2 cellular contexts compared by ENCODE assay signal in the genomic region with DNA sequence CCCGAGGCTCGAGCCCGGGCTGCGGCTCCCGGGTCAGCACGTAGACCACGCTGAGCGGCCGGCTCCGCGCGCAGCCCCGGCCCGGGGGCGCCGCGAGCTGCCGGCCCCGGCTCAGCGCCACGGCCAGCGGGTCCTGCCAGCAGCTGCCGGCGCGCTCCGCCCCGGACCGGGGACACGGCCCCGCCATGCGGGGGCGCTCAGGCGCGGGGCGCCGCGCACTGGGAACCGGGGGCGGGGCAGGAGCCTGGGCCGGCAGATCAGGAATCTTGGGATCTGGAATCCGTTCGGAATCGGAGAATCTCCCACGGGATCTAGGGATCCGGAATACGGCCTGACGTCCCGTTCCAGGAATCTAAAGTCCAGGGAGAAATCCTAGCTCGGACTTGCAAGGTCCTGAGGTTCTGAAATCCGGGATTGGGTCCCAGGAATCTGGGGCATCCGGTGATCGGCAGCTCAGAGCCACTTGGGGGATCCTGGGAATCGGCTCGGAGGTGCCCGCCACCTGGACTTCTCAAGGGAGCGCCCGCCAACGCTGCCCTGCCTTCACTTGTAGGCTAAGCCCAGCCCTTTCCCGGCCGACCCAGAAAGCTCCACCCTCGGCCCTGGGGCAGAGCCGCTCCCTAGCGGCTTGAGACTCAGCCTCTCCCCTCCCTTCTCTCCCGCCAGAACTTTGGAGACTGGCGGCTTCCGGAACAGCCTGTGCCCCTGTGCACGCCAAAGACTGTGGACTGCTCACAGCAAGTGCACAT.
TF ChIP-seq lines count a peak whose summit lies in the region.

A gene with protein sequence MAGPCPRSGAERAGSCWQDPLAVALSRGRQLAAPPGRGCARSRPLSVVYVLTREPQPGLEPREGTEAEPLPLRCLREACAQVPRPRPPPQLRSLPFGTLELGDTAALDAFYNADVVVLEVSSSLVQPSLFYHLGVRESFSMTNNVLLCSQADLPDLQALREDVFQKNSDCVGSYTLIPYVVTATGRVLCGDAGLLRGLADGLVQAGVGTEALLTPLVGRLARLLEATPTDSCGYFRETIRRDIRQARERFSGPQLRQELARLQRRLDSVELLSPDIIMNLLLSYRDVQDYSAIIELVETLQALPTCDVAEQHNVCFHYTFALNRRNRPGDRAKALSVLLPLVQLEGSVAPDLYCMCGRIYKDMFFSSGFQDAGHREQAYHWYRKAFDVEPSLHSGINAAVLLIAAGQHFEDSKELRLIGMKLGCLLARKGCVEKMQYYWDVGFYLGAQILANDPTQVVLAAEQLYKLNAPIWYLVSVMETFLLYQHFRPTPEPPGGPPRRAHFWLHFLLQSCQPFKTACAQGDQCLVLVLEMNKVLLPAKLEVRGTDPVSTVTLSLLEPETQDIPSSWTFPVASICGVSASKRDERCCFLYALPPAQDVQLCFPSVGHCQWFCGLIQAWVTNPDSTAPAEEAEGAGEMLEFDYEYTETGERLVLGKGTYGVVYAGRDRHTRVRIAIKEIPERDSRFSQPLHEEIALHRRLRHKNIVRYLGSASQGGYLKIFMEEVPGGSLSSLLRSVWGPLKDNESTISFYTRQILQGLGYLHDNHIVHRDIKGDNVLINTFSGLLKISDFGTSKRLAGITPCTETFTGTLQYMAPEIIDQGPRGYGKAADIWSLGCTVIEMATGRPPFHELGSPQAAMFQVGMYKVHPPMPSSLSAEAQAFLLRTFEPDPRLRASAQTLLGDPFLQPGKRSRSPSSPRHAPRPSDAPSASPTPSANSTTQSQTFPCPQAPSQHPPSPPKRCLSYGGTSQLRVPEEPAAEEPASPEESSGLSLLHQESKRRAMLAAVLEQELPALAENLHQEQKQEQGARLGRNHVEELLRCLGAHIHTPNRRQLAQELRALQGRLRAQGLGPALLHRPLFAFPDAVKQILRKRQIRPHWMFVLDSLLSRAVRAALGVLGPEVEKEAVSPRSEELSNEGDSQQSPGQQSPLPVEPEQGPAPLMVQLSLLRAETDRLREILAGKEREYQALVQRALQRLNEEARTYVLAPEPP (N-terminal part only) (minus strand): TSS at position 551 of the 749 bp plus-strand sequence. CDS start 364 bp downstream, at position 187.

TF ChIP-seq in HEK293, 187 proteins besides CTCF, POLR2A, EP300 and RAD21 (continued from another document and continues in another):
- no peak for TF ChIP-seq TSHZ1 (tag by site-specific recombination; IDR thresholded peaks at IDR 0.05; ENCODE audit: borderline replicate concordance)
- peak; percentile 95 for TF ChIP-seq ZBTB48 (tag by site-specific recombination; IDR thresholded peaks at IDR 0.05)
- TF ChIP-seq PRDM10 (tag by site-specific recombination; IDR thresholded peaks at IDR 0.05), result peak; percentile 59
- peak; percentile 49 for TF ChIP-seq GLIS1 (tag by site-specific recombination; IDR thresholded peaks at IDR 0.05)
- no peak for TF ChIP-seq ZNF280C (tag by site-specific recombination; IDR thresholded peaks at IDR 0.05)
- peak; percentile 60; the same call in 1 of the 2 replicates for TF ChIP-seq WT1 (tag by site-specific recombination; IDR thresholded peaks at IDR 0.05)
- peak; percentile 65 for TF ChIP-seq ZXDB (tag by site-specific recombination; IDR thresholded peaks at IDR 0.05)
- TF ChIP-seq ZNF416 (tag by site-specific recombination; IDR thresholded peaks at IDR 0.05), result no peak
- peak; percentile 61 for TF ChIP-seq ZNF24 (tag by site-specific recombination; IDR thresholded peaks at IDR 0.05)
- TF ChIP-seq SP2 (tag by site-specific recombination; IDR thresholded peaks at IDR 0.05), result peak; percentile 84
- TF ChIP-seq MZF1 (tag by site-specific recombination; IDR thresholded peaks at IDR 0.05; ENCODE audit: borderline replicate concordance), result no peak
- no peak; the same call in 1 of the 2 replicates for TF ChIP-seq ZNF660 (tag by site-specific recombination; IDR thresholded peaks at IDR 0.05)

TF ChIP-seq in HepG2, 621 proteins besides CTCF, POLR2A, EP300 and RAD21 (continued from another document and continues in another):
- TF ChIP-seq ZNF839 (CRISPR knock-in tag; IDR thresholded peaks at IDR 0.05; ENCODE audit: borderline replicate concordance), result 0 out of 2 replicates have a peak, but pooled peaks have one; percentile 29
- no peak for TF ChIP-seq ZNF263 (CRISPR knock-in tag; IDR thresholded peaks at IDR 0.05)
- TF ChIP-seq MXD1 (CRISPR knock-in tag; IDR thresholded peaks at IDR 0.05), result 0 out of 2 replicates have a peak, but pooled peaks have one; percentile 23
- TF ChIP-seq TCF12 (IDR thresholded peaks at IDR 0.05), result no peak
- TF ChIP-seq TCF12 (CRISPR knock-in tag; IDR thresholded peaks at IDR 0.05), result no peak
- 0 out of 2 replicates have a peak, but pooled peaks have one; percentile 41 for TF ChIP-seq ZNF225 (CRISPR knock-in tag; IDR thresholded peaks at IDR 0.05)
- TF ChIP-seq EED (CRISPR knock-in tag; IDR thresholded peaks at IDR 0.05), result no peak
- no peak for TF ChIP-seq ZBTB33 (CRISPR knock-in tag; IDR thresholded peaks at IDR 0.05)
- TF ChIP-seq ZNF430 (CRISPR knock-in tag; IDR thresholded peaks at IDR 0.05), result peak; percentile 70; the same call in 1 of the 2 replicates
- peak; percentile 51; the same call in 1 of the 2 replicates for TF ChIP-seq ETV5 (CRISPR knock-in tag; IDR thresholded peaks at IDR 0.05; ENCODE audit: borderline replicate concordance)
- TF ChIP-seq ZSCAN31 (CRISPR knock-in tag; IDR thresholded peaks at IDR 0.05; ENCODE audit: low read depth), result 0 out of 2 replicates have a peak, but pooled peaks have one; percentile 43
- TF ChIP-seq, protein P1, sequence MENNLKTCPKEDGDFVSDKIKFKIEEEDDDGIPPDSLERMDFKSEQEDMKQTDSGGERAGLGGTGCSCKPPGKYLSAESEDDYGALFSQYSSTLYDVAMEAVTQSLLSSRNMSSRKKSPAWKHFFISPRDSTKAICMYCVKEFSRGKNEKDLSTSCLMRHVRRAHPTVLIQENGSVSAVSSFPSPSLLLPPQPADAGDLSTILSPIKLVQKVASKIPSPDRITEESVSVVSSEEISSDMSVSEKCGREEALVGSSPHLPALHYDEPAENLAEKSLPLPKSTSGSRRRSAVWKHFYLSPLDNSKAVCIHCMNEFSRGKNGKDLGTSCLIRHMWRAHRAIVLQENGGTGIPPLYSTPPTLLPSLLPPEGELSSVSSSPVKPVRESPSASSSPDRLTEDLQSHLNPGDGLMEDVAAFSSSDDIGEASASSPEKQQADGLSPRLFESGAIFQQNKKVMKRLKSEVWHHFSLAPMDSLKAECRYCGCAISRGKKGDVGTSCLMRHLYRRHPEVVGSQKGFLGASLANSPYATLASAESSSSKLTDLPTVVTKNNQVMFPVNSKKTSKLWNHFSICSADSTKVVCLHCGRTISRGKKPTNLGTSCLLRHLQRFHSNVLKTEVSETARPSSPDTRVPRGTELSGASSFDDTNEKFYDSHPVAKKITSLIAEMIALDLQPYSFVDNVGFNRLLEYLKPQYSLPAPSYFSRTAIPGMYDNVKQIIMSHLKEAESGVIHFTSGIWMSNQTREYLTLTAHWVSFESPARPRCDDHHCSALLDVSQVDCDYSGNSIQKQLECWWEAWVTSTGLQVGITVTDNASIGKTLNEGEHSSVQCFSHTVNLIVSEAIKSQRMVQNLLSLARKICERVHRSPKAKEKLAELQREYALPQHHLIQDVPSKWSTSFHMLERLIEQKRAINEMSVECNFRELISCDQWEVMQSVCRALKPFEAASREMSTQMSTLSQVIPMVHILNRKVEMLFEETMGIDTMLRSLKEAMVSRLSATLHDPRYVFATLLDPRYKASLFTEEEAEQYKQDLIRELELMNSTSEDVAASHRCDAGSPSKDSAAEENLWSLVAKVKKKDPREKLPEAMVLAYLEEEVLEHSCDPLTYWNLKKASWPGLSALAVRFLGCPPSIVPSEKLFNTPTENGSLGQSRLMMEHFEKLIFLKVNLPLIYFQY (CRISPR knock-in tag; IDR thresholded peaks at IDR 0.05; ENCODE audit: borderline replicate concordance), result peak; percentile 53; the same call in 1 of the 2 replicates
- peak in 1 of 2 experiments; percentile 41; a peak in 1 of 4 replicates for TF ChIP-seq HMGXB4 (CRISPR knock-in tag; IDR thresholded peaks at IDR 0.05; ENCODE audit: borderline replicate concordance in 1 of 2, low read depth in 1 of 2)
- TF ChIP-seq ZNF205 (CRISPR knock-in tag; IDR thresholded peaks at IDR 0.05), result no peak
- no peak for TF ChIP-seq RBAK (CRISPR knock-in tag; IDR thresholded peaks at IDR 0.05)
- 0 out of 2 replicates have a peak, but pooled peaks have one; percentile 76 for TF ChIP-seq ZNF552 (CRISPR knock-in tag; IDR thresholded peaks at IDR 0.05; ENCODE audit: borderline replicate concordance)
- peak; percentile 55; the same call in 1 of the 2 replicates for TF ChIP-seq ZBTB42 (CRISPR knock-in tag; IDR thresholded peaks at IDR 0.05)
- TF ChIP-seq ATF7-NPFF (CRISPR knock-in tag; IDR thresholded peaks at IDR 0.05; ENCODE audit: low read depth), result 0 out of 2 replicates have a peak, but pooled peaks have one; percentile 21
- TF ChIP-seq TBX2 (CRISPR knock-in tag; IDR thresholded peaks at IDR 0.05; ENCODE audit: borderline replicate concordance), result peak; percentile 18; the same call in 1 of the 2 replicates
- no peak for TF ChIP-seq ZNF34 (CRISPR knock-in tag; IDR thresholded peaks at IDR 0.05; ENCODE audit: borderline replicate concordance)
- TF ChIP-seq BRD4 (CRISPR knock-in tag; IDR thresholded peaks at IDR 0.05), result no peak; the same call in 1 of the 2 replicates
- no peak for TF ChIP-seq ZNF572 (CRISPR knock-in tag; IDR thresholded peaks at IDR 0.05)
- 0 out of 2 replicates have a peak, but pooled peaks have one; percentile 31 for TF ChIP-seq NAIF1 (CRISPR knock-in tag; IDR thresholded peaks at IDR 0.05; ENCODE audit: borderline replicate concordance)
- TF ChIP-seq FOSL2 (CRISPR knock-in tag; IDR thresholded peaks at IDR 0.05), result no peak
- TF ChIP-seq ZNF562 (CRISPR knock-in tag; IDR thresholded peaks at IDR 0.05; ENCODE audit: borderline replicate concordance), result no peak
- TF ChIP-seq ZNF687 (CRISPR knock-in tag; IDR thresholded peaks at IDR 0.05), result peak; percentile 67
- TF ChIP-seq PHF5A (CRISPR knock-in tag; IDR thresholded peaks at IDR 0.05; ENCODE audit: low read depth, unreplicated experiment), result no peak
- no peak for TF ChIP-seq PAWR (CRISPR knock-in tag; IDR thresholded peaks at IDR 0.05; ENCODE audit: borderline replicate concordance)
- peak; percentile 55; the same call in 1 of the 2 replicates for TF ChIP-seq ZNF501 (CRISPR knock-in tag; IDR thresholded peaks at IDR 0.05)
- TF ChIP-seq, protein P2, sequence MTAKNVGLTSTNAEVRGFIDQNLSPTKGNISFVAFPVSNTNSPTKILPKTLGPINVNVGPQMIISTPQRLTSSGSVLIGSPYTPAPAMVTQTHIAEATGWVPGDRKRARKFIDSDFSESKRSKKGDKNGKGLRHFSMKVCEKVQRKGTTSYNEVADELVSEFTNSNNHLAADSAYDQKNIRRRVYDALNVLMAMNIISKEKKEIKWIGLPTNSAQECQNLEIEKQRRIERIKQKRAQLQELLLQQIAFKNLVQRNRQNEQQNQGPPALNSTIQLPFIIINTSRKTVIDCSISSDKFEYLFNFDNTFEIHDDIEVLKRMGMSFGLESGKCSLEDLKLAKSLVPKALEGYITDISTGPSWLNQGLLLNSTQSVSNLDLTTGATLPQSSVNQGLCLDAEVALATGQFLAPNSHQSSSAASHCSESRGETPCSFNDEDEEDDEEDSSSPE (CRISPR knock-in tag; IDR thresholded peaks at IDR 0.05), result peak; percentile 50
- TF ChIP-seq RXRA (CRISPR knock-in tag; IDR thresholded peaks at IDR 0.05), result 0 out of 2 replicates have a peak, but pooled peaks have one; percentile 53
